20 cellular contexts compared by ENCODE assay signal in genomic region chr22:30864441-30865420, GRCh38.
DNase-seq lines count a peak whose midpoint lies in the region; ATAC-seq and TF ChIP-seq lines count a peak whose summit lies in the region.
"Had no signal": no experiment of that assay in that cellular context is flagged by ENCODE, and none has a peak within 500 bp of the region (broad histone marks: within the 10 kb centered on the region; RNA-seq: fewer than 3 reads in every experiment).

No MANE protein-coding gene starts in this region.

- no peak overlapping the region for H3K27ac ChIP-seq in tibial artery
- H3K27ac ChIP-seq: brain microvascular endothelial cell, GM23248, psoas muscle had no signal

- TF ChIP-seq CTCF in tibial artery (IDR thresholded peaks at IDR 0.05) (no peak), GM20000 (IDR thresholded peaks at IDR 0.05; ENCODE audit: extremely low read depth, missing control alignments) (no peak)

- ATAC-seq in GM18498 (IDR thresholded peaks at IDR 0.05; ENCODE audit: unreplicated experiment) = no peak
- no peak for ATAC-seq in HG03135 (IDR thresholded peaks at IDR 0.05; ENCODE audit: unreplicated experiment)
- ATAC-seq: activated naive CD8-positive, alpha-beta T cell treated with anti-CD3 and anti-CD28 coated beads, Interleukin-2, amount 50 U/mL, for 24 hours; left ventricle myocardium superior; psoas muscle; T-helper 17 cell had no signal

- H3K27me3 ChIP-seq in tibial artery = peaks cover 0 to 21% of the 10 kb centered on the region in 2 donors
- H3K27me3 ChIP-seq: brain microvascular endothelial cell had no signal

- no peak overlapping the region for H3K4me3 ChIP-seq in tibial artery
- H3K4me3 ChIP-seq: GM23248, psoas muscle, smooth muscle cell had no signal

- H3K4me1 ChIP-seq in tibial artery = no peaks in the 10 kb centered on the region
- H3K4me1 ChIP-seq: psoas muscle had no signal

- H3K9me3 ChIP-seq in tibial artery = no peaks in the 10 kb centered on the region
- H3K9me3 ChIP-seq: psoas muscle had no signal

- H3K36me3 ChIP-seq in tibial artery = no peaks in the 10 kb centered on the region
- H3K36me3 ChIP-seq: brain microvascular endothelial cell had no signal

- peak; percentile 46 for DNase-seq in activated CD8-positive, alpha-beta memory T cell treated with anti-CD3 and anti-CD28 coated beads for 24 hours
- no peak for DNase-seq in activated CD8-positive, alpha-beta memory T cell treated with anti-CD3 and anti-CD28 coated beads, Interleukin-2, amount 50 U/mL, for 4 hours
- DNase-seq in HuH-7 (ENCODE audit: low spot score) (peak; percentile 9), islet precursor cell (peak; percentile 32), tibial artery (peak; percentile 11 to 51), GM20000 (ENCODE audit: low spot score) (no peak)
- DNase-seq: activated naive CD8-positive, alpha-beta T cell treated with anti-CD3 and anti-CD28 coated beads, Interleukin-2, amount 50 U/mL, for 24 hours; brain microvascular endothelial cell; glutamatergic neuron; GM23248; left ventricle myocardium superior; MM.1S; NCI-H146; nephron progenitor cell; psoas muscle; stimulated activated CD4-positive, alpha-beta T cell treated with anti-CD3 and anti-CD28 coated beads, Interleukin-4, amount 100 ng/mL, for 24 hours; T-helper 17 cell had no signal

- intact Hi-C loops in tibial artery (cut with DNase I; ENCODE audit: low total_unique reads) = no loop called here

Comparison
In these comparisons a context has a peak if more than half of its experiments do, and no peak if none do; other contexts are left out.
1. DNase-seq: peak in activated CD8-positive, alpha-beta memory T cell treated with anti-CD3 and anti-CD28 coated beads for 24 hours (single experiment), HuH-7 (single experiment), islet precursor cell (single experiment) and tibial artery (2 of 2); none in activated CD8-positive, alpha-beta memory T cell treated with anti-CD3 and anti-CD28 coated beads, Interleukin-2, amount 50 U/mL, for 4 hours (single experiment) and GM20000 (single experiment).